ENCODE assay signal across 1 cellular context in the genomic region with DNA sequence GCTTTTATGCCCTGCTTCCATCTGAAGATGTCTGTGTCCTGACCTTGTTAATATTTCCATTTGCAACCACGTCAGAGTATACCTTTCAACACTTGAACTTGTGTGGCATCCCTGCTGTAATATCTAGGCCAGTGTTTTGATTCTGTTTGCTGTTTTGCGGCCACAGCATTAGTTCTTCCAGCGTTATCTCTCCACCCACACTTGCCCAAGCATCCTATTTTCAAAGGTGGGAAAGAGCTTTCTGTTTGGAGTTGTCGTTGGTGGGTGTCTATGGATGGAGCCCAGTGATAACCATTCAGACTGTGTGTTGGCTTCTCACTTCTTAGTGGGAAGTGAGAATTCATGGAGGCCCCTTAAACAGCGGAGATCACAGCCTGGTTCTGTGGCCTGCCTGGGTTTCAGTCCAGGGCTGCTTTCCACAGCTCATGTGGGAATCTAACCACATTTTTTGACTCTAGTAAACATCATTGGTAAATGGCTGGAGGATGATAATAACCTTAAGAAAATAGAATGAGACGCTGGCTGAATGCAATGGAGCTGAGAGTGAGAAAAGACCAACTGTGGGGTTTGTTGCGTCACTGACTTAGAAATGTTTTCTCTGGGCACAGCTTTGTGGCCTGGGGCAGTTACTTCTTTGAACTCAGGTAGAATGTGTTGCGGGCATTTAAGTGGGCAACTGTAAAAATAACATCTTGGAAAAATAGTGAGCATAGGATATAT.
A peak's percentile ranks its signal among the peaks of the same experiment; 100 is the strongest.
TF ChIP-seq lines count a peak whose summit lies in the region.

No MANE protein-coding gene starts in this region.

TF ChIP-seq in IMR-90, 13 proteins besides CTCF, POLR2A, EP300 and RAD21:
- TF ChIP-seq RCOR1 (IDR thresholded peaks at IDR 0.05; ENCODE audit: insufficient replicate concordance, low read length), result no peak
- no peak for TF ChIP-seq CHD1 (IDR thresholded peaks at IDR 0.05; ENCODE audit: low read depth, low read length)
- TF ChIP-seq SMC3 (IDR thresholded peaks at IDR 0.05; ENCODE audit: low read depth, low read length), result no peak
- TF ChIP-seq CEBPB (IDR thresholded peaks at IDR 0.05; ENCODE audit: low read depth, low read length), result peak; percentile 74
